ENCODE assay signal across 31 cellular contexts in genomic region chr18:13429884-13430510, GRCh38.
"Had no signal": no experiment of that assay in that cellular context is flagged by ENCODE, and none has a peak within 500 bp of the region (broad histone marks: within the 10 kb centered on the region; RNA-seq: fewer than 3 reads in every experiment).

No MANE protein-coding gene starts in this region.

- H3K4me3 Mint-ChIP-seq: activated B cell treated with CpG ODN at 0.5 μM for 24 hours; activated CD8-positive, alpha-beta T cell treated with anti-CD3 and anti-CD28 coated beads for 36 hours; activated naive CD4-positive, alpha-beta T cell treated with anti-CD3 and anti-CD28 coated beads for 36 hours; activated naive CD4-positive, alpha-beta T cell treated with anti-CD3 and anti-CD28 coated beads, Interleukin-2, amount 50 U/mL, for 24 hours; activated naive CD8-positive, alpha-beta T cell treated with anti-CD3 and anti-CD28 coated beads for 36 hours; activated T-cell treated with anti-CD3 and anti-CD28 coated beads, Interleukin-2, amount 50 U/mL, for 4 hours; activated T-helper 1 cell treated with anti-CD3 and anti-CD28 coated beads, Interleukin-12 subunit alpha, Interleukin-12 subunit beta, Interleukin-2, Interleukin-4 antibody, amounts not matched to agents 30 ng/mL and 10 ng/mL and 1 ng/mL, durations not matched to agents 14 hours and 24 hours and 36 hours; brain; T-helper 1 cell treated with Interleukin-12 subunit alpha and Interleukin-12 subunit beta and Interleukin-4 antibody, amounts not matched to agents 30 μg/mL and 1 μg/mL, for 36 hours; T-helper 2 cell treated with Interferon-gamma antibody and Interleukin-4, amounts not matched to agents 5 μg/mL and 100 μg/mL, for 36 hours had no signal

- H3K4me1 Mint-ChIP-seq: activated B cell treated with CpG ODN at 0.5 μM for 24 hours had no signal

- H3K9me3 ChIP-seq: ascending aorta, breast epithelium, colonic mucosa, esophagus squamous epithelium, gastroesophageal sphincter, heart right ventricle had no signal

- FAIRE-seq: endometrium, endothelial cell of umbilical vein had no signal

- H3K27ac Mint-ChIP-seq: activated B cell treated with CpG ODN at 0.5 μM for 24 hours; activated CD8-positive, alpha-beta T cell treated with anti-CD3 and anti-CD28 coated beads for 36 hours; activated naive CD4-positive, alpha-beta T cell treated with anti-CD3 and anti-CD28 coated beads for 36 hours; activated naive CD4-positive, alpha-beta T cell treated with anti-CD3 and anti-CD28 coated beads, Interleukin-2, amount 50 U/mL, for 24 hours; activated naive CD8-positive, alpha-beta T cell treated with anti-CD3 and anti-CD28 coated beads for 36 hours; activated T-helper 1 cell treated with anti-CD3 and anti-CD28 coated beads, Interleukin-12 subunit alpha, Interleukin-12 subunit beta, Interleukin-2, Interleukin-4 antibody, amounts not matched to agents 30 ng/mL and 10 ng/mL and 1 ng/mL, durations not matched to agents 14 hours and 24 hours and 36 hours; activated T-helper 2 cell treated with anti-CD3 and anti-CD28 coated beads, Interferon-gamma antibody, Interleukin-2, Interleukin-4, amounts not matched to agents 10 μg/mL and 5 μg/mL and 100 μg/mL, durations not matched to agents 14 hours and 24 hours and 36 hours; brain; T-helper 1 cell treated with Interleukin-12 subunit alpha and Interleukin-12 subunit beta and Interleukin-4 antibody, amounts not matched to agents 30 μg/mL and 1 μg/mL, for 36 hours; T-helper 2 cell treated with Interferon-gamma antibody and Interleukin-4, amounts not matched to agents 5 μg/mL and 100 μg/mL, for 36 hours had no signal

- DNase-seq: activated B cell treated with CpG ODN at 0.5 μM for 24 hours; activated CD4-positive, alpha-beta T cell treated with anti-CD3 and anti-CD28 coated beads for 48 hours; activated CD4-positive, alpha-beta T cell treated with anti-CD3 and anti-CD28 coated beads, Interleukin-2, amount 50 U/mL, for 1 hour; activated CD4-positive, alpha-beta T cell treated with anti-CD3 and anti-CD28 coated beads, Interleukin-2, amount 50 U/mL, for 48 hours; activated CD8-positive, alpha-beta memory T cell treated with anti-CD3 and anti-CD28 coated beads for 24 hours; activated CD8-positive, alpha-beta T cell treated with anti-CD3 and anti-CD28 coated beads for 36 hours; activated effector memory CD4-positive, alpha-beta T cell treated with anti-CD3 and anti-CD28 coated beads, Interleukin-2, amount 50 U/mL, for 16 hours; activated naive CD4-positive, alpha-beta T cell treated with anti-CD3 and anti-CD28 coated beads for 36 hours; activated naive CD8-positive, alpha-beta T cell treated with anti-CD3 and anti-CD28 coated beads for 36 hours; activated T-cell treated with anti-CD3 and anti-CD28 coated beads, Interleukin-2, amount 50 U/mL, for 4 hours; central memory CD4-positive, alpha-beta T cell; cerebellar nuclear complex; colonic mucosa; effector CD8-positive, alpha-beta T cell; esophagus squamous epithelium; foreskin melanocyte; heart right ventricle; T1000; WERI-Rb-1 had no signal

- ATAC-seq: activated CD4-positive, CD25-positive, alpha-beta regulatory T cell treated with anti-CD3 and anti-CD28 coated beads, Interleukin-2, amount 50 U/mL, for 24 hours; activated CD8-positive, alpha-beta T cell treated with anti-CD3 and anti-CD28 coated beads for 36 hours; activated T-cell treated with anti-CD3 and anti-CD28 coated beads, Interleukin-2, amount 50 U/mL, for 4 hours; gastroesophageal sphincter; heart right ventricle had no signal

- H3K36me3 Mint-ChIP-seq: activated naive CD4-positive, alpha-beta T cell treated with anti-CD3 and anti-CD28 coated beads, Interleukin-2, amount 50 U/mL, for 24 hours; brain had no signal

- H3K27me3 Mint-ChIP-seq: activated CD8-positive, alpha-beta T cell treated with anti-CD3 and anti-CD28 coated beads for 36 hours; activated naive CD4-positive, alpha-beta T cell treated with anti-CD3 and anti-CD28 coated beads, Interleukin-2, amount 50 U/mL, for 24 hours; activated naive CD8-positive, alpha-beta T cell treated with anti-CD3 and anti-CD28 coated beads for 36 hours had no signal

- H3K9me3 Mint-ChIP-seq: activated B cell treated with CpG ODN at 0.5 μM for 24 hours; activated CD8-positive, alpha-beta T cell treated with anti-CD3 and anti-CD28 coated beads for 36 hours; activated naive CD4-positive, alpha-beta T cell treated with anti-CD3 and anti-CD28 coated beads for 36 hours; activated naive CD4-positive, alpha-beta T cell treated with anti-CD3 and anti-CD28 coated beads, Interleukin-2, amount 50 U/mL, for 24 hours; activated naive CD8-positive, alpha-beta T cell treated with anti-CD3 and anti-CD28 coated beads for 36 hours; activated T-cell treated with anti-CD3 and anti-CD28 coated beads, Interleukin-2, amount 50 U/mL, for 4 hours; activated T-helper 1 cell treated with anti-CD3 and anti-CD28 coated beads, Interleukin-12 subunit alpha, Interleukin-12 subunit beta, Interleukin-2, Interleukin-4 antibody, amounts not matched to agents 30 ng/mL and 10 ng/mL and 1 ng/mL, durations not matched to agents 14 hours and 24 hours and 36 hours; activated T-helper 2 cell treated with anti-CD3 and anti-CD28 coated beads, Interferon-gamma antibody, Interleukin-2, Interleukin-4, amounts not matched to agents 10 μg/mL and 5 μg/mL and 100 μg/mL, durations not matched to agents 14 hours and 24 hours and 36 hours; T-helper 1 cell treated with Interleukin-12 subunit alpha and Interleukin-12 subunit beta and Interleukin-4 antibody, amounts not matched to agents 30 μg/mL and 1 μg/mL, for 36 hours; T-helper 2 cell treated with Interferon-gamma antibody and Interleukin-4, amounts not matched to agents 5 μg/mL and 100 μg/mL, for 36 hours had no signal
